Comparison of ENCODE assay signal across 13 cellular contexts in the genomic region with DNA sequence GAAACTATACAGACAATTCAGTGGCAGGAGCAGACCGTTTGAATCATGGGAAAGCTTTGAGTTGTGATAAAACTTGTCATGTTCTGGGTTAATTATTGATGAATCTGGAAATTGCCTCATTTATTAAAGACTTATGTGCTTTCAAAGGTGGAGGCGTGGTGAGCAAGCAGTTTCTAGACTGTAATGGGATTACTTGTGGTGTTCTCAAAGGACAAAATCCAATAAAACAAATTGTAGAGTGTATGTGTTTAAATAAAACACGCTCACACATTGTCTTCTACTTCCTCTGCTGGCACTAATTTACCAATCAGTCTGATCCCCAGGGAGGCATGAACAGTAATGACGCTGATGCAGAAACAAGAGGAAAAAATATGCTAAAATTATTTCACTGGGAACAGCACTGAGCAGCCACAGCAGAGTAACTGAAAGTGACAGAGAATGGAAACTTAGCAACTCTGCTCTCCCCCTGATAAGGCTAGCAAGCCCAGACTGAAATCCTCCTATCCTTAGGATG. TPM values are rescaled to one million over a fixed set of nuclear protein-coding genes. Genes with fewer than 3 reads are reported as not detected.
DNase-seq lines count a peak whose midpoint lies in the region; ATAC-seq and TF ChIP-seq lines count a peak whose summit lies in the region.
"Had no signal": no experiment of that assay in that cellular context is flagged by ENCODE, and none has a peak within 500 bp of the region (broad histone marks: within the 10 kb centered on the region; RNA-seq: fewer than 3 reads in every experiment).

No MANE protein-coding gene starts in this region.

- ATAC-seq in SK-N-SH treated with all-trans-retinoic acid at 6 μM for 48 hours: peak; percentile 55
- peak; percentile 67 to 87 (median 81) for ATAC-seq in right lobe of liver
- ATAC-seq in GM21447 (IDR thresholded peaks at IDR 0.05; ENCODE audit: unreplicated experiment): no peak

- peak overlapping the region; percentile 1 to 22 (median 3) for H3K27ac ChIP-seq in right lobe of liver
- H3K27ac ChIP-seq in substantia nigra (ENCODE audit: low read depth, low read length, poor library complexity, severe bottlenecking): no peak overlapping the region
- H3K27ac ChIP-seq: tibial artery had no signal

- H3K4me1 ChIP-seq in HAP-1 (peaks cover 17% of the 10 kb centered on the region), right lobe of liver (peaks cover 0 to 22% (median 7%) of the 10 kb centered on the region in 4 donors)

- no peak for TF ChIP-seq POLR2A in right lobe of liver (IDR thresholded peaks at IDR 0.05)

- no peak overlapping the region for H3K4me3 ChIP-seq in HAP-1
- H3K4me3 ChIP-seq in right lobe of liver: no peak overlapping the region
- H3K4me3 ChIP-seq: tibial artery had no signal

- H3K36me3 ChIP-seq in HAP-1 (replicated peaks) (no peaks in the 10 kb centered on the region), right lobe of liver (no peaks in the 10 kb centered on the region)
- H3K36me3 ChIP-seq: tibial artery had no signal

- H3K27me3 ChIP-seq in HAP-1 (ENCODE audit: low read depth) (no peaks in the 10 kb centered on the region), right lobe of liver (no peaks in the 10 kb centered on the region)
- H3K27me3 ChIP-seq: tibial artery had no signal

- no peak for TF ChIP-seq CTCF in right lobe of liver (IDR thresholded peaks at IDR 0.05)

- in situ Hi-C loops in ACHN (cut with HindIII; ENCODE audit: low pct_ligation_motif_present, low pct_unique_long_range_greater_than_20kb, low sequenced_read_pairs) (no loop called here), HAP-1 (cut with MboI; ENCODE audit: low sequenced_read_pairs) (no loop called here)

- intact Hi-C loops in right lobe of liver (cut with DNase I): no loop called here

- DNase-seq in ACHN (peak; percentile 80), HAP-1 (ENCODE audit: low spot score in 2 of 2) (peak; percentile 33 to 36), right lobe of liver (no peak), substantia nigra (lab: John Stamatoyannopoulos, UW) (no peak), NCI-H1092 treated with DMSO at 0.1 percent for 48 hours (lab: John Stamatoyannopoulos, UW) (no peak), NAMALWA (ENCODE audit: low spot score) (no peak)
- DNase-seq: activated CD4-positive, alpha-beta T cell treated with anti-CD3 and anti-CD28 coated beads, Interleukin-2, amount 10 ng/mL, durations not matched to agents 7 days and 5 days; activated naive CD4-positive, alpha-beta T cell; C1 segment of cervical spinal cord; NCI-H526; tibial artery had no signal

- 11% methylated on average over 4 of the region's 4 CpGs for WGBS in right lobe of liver (ENCODE audit: insufficient coverage, low coverage, low lambda C conversion rate, missing lambda C conversion rate)

- no peaks in the 10 kb centered on the region for H3K9me3 ChIP-seq in HAP-1
- H3K9me3 ChIP-seq in right lobe of liver: no peaks in the 10 kb centered on the region
- H3K9me3 ChIP-seq: tibial artery had no signal

TF ChIP-seq in SK-N-SH treated with all-trans-retinoic acid at 6 μM for 48 hours, 23 proteins besides CTCF, POLR2A, EP300 and RAD21 (continues in another document):
- TF ChIP-seq ZNF70 (CRISPR knock-in tag; IDR thresholded peaks at IDR 0.05) (no peak), ZFP3 (CRISPR knock-in tag; IDR thresholded peaks at IDR 0.05) (no peak), SNAI2 (CRISPR knock-in tag; IDR thresholded peaks at IDR 0.05) (no peak), RARB (CRISPR knock-in tag; IDR thresholded peaks at IDR 0.05) (no peak), ZC3H10 (CRISPR knock-in tag; IDR thresholded peaks at IDR 0.05) (no peak), BACH2 (CRISPR knock-in tag; IDR thresholded peaks at IDR 0.05; ENCODE audit: borderline replicate concordance) (no peak), ESRRG (CRISPR knock-in tag; IDR thresholded peaks at IDR 0.05) (no peak), ARNTL (CRISPR knock-in tag; IDR thresholded peaks at IDR 0.05; ENCODE audit: borderline replicate concordance, low read depth) (no peak), ZNF565 (CRISPR knock-in tag; conservative IDR thresholded peaks at IDR 0.05; ENCODE audit: low read depth) (no peak), ZNF8 (CRISPR knock-in tag; IDR thresholded peaks at IDR 0.05) (no peak), ISL1 (CRISPR knock-in tag; IDR thresholded peaks at IDR 0.05) (no peak)
- TF ChIP-seq, protein P1, sequence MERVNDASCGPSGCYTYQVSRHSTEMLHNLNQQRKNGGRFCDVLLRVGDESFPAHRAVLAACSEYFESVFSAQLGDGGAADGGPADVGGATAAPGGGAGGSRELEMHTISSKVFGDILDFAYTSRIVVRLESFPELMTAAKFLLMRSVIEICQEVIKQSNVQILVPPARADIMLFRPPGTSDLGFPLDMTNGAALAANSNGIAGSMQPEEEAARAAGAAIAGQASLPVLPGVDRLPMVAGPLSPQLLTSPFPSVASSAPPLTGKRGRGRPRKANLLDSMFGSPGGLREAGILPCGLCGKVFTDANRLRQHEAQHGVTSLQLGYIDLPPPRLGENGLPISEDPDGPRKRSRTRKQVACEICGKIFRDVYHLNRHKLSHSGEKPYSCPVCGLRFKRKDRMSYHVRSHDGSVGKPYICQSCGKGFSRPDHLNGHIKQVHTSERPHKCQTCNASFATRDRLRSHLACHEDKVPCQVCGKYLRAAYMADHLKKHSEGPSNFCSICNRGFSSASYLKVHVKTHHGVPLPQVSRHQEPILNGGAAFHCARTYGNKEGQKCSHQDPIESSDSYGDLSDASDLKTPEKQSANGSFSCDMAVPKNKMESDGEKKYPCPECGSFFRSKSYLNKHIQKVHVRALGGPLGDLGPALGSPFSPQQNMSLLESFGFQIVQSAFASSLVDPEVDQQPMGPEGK (CRISPR knock-in tag; IDR thresholded peaks at IDR 0.05; ENCODE audit: borderline replicate concordance): no peak
- TF ChIP-seq, protein P2, sequence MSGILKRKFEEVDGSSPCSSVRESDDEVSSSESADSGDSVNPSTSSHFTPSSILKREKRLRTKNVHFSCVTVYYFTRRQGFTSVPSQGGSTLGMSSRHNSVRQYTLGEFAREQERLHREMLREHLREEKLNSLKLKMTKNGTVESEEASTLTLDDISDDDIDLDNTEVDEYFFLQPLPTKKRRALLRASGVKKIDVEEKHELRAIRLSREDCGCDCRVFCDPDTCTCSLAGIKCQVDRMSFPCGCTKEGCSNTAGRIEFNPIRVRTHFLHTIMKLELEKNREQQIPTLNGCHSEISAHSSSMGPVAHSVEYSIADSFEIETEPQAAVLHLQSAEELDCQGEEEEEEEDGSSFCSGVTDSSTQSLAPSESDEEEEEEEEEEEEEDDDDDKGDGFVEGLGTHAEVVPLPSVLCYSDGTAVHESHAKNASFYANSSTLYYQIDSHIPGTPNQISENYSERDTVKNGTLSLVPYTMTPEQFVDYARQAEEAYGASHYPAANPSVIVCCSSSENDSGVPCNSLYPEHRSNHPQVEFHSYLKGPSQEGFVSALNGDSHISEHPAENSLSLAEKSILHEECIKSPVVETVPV (CRISPR knock-in tag; IDR thresholded peaks at IDR 0.05): no peak
- TF ChIP-seq, protein P3, sequence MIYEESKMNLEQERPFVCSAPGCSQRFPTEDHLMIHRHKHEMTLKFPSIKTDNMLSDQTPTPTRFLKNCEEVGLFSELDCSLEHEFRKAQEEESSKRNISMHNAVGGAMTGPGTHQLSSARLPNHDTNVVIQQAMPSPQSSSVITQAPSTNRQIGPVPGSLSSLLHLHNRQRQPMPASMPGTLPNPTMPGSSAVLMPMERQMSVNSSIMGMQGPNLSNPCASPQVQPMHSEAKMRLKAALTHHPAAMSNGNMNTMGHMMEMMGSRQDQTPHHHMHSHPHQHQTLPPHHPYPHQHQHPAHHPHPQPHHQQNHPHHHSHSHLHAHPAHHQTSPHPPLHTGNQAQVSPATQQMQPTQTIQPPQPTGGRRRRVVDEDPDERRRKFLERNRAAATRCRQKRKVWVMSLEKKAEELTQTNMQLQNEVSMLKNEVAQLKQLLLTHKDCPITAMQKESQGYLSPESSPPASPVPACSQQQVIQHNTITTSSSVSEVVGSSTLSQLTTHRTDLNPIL (CRISPR knock-in tag; IDR thresholded peaks at IDR 0.05; ENCODE audit: low read depth): no peak
- TF ChIP-seq, protein P4, sequence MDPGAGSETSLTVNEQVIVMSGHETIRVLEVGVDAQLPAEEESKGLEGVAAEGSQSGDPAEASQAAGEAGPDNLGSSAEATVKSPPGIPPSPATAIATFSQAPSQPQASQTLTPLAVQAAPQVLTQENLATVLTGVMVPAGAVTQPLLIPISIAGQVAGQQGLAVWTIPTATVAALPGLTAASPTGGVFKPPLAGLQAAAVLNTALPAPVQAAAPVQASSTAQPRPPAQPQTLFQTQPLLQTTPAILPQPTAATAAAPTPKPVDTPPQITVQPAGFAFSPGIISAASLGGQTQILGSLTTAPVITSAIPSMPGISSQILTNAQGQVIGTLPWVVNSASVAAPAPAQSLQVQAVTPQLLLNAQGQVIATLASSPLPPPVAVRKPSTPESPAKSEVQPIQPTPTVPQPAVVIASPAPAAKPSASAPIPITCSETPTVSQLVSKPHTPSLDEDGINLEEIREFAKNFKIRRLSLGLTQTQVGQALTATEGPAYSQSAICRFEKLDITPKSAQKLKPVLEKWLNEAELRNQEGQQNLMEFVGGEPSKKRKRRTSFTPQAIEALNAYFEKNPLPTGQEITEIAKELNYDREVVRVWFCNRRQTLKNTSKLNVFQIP (CRISPR knock-in tag; IDR thresholded peaks at IDR 0.05; ENCODE audit: borderline replicate concordance, low read depth): no peak
- TF ChIP-seq, protein P5, sequence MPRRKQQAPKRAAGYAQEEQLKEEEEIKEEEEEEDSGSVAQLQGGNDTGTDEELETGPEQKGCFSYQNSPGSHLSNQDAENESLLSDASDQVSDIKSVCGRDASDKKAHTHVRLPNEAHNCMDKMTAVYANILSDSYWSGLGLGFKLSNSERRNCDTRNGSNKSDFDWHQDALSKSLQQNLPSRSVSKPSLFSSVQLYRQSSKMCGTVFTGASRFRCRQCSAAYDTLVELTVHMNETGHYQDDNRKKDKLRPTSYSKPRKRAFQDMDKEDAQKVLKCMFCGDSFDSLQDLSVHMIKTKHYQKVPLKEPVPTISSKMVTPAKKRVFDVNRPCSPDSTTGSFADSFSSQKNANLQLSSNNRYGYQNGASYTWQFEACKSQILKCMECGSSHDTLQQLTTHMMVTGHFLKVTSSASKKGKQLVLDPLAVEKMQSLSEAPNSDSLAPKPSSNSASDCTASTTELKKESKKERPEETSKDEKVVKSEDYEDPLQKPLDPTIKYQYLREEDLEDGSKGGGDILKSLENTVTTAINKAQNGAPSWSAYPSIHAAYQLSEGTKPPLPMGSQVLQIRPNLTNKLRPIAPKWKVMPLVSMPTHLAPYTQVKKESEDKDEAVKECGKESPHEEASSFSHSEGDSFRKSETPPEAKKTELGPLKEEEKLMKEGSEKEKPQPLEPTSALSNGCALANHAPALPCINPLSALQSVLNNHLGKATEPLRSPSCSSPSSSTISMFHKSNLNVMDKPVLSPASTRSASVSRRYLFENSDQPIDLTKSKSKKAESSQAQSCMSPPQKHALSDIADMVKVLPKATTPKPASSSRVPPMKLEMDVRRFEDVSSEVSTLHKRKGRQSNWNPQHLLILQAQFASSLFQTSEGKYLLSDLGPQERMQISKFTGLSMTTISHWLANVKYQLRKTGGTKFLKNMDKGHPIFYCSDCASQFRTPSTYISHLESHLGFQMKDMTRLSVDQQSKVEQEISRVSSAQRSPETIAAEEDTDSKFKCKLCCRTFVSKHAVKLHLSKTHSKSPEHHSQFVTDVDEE (CRISPR knock-in tag; IDR thresholded peaks at IDR 0.05): no peak

RNA-seq across cellular contexts. Expression of a gene that starts 25.0 kb away (rescaled TPM):
- total RNA-seq in right lobe of liver: 10 to 100 TPM; 19.1 to 27.8 (median 22.0) TPM

Comparison
In these comparisons a context has a peak if more than half of its experiments do, and no peak if none do; other contexts are left out.
1. DNase-seq: peak in ACHN (single experiment) and HAP-1 (2 of 2); none in right lobe of liver (0 of 3), substantia nigra (0 of 49), NCI-H1092 treated with DMSO at 0.1 percent for 48 hours (single experiment) and NAMALWA (single experiment).